16 cellular contexts compared by ENCODE assay signal in the genomic region with DNA sequence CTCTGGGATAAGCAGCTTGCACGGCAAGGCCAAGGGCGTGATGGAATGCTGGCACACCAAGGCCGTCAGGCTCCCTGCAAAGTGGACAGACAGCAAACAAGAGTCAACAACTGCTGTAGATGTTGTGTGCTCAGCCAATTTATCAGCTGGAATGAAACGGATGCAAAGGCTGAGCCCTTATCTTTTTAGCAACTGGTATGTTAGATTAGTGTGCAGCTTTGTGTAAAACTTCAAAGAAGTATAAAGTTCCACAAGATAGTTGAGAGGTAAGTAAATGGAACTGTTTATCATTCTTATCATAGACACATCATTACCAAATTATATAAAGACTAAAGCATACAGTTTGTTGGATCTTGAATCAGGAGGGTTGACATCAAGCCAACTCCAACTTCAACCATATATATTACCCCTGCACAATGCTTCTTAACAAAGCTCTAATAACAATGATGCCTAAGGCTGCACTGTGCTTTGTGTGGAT.
A peak's percentile ranks its signal among the peaks of the same experiment; 100 is the strongest.
DNase-seq lines count a peak whose midpoint lies in the region; ATAC-seq, FAIRE-seq and TF ChIP-seq lines count a peak whose summit lies in the region.
"Had no signal": no experiment of that assay in that cellular context is flagged by ENCODE, and none has a peak within 500 bp of the region (broad histone marks: within the 10 kb centered on the region; RNA-seq: fewer than 3 reads in every experiment).

No MANE protein-coding gene starts in this region.

- intact Hi-C loops in right lobe of liver (cut with DNase I), result no loop called here

- H3K36me3 ChIP-seq in astrocyte (ENCODE audit: insufficient read depth, low read length) (peaks cover 38% of the 10 kb centered on the region), right lobe of liver (peaks cover 0 to 75% (median 31%) of the 10 kb centered on the region in 4 donors), thoracic aorta (peaks cover 6% of the 10 kb centered on the region)

- peaks cover 57% of the 10 kb centered on the region for H3K4me1 Mint-ChIP-seq in astrocyte (ENCODE audit: low read depth, unreplicated experiment)

- H3K9me3 Mint-ChIP-seq in astrocyte (ENCODE audit: unreplicated experiment), result no peaks in the 10 kb centered on the region

- H3K27me3 ChIP-seq in astrocyte (ENCODE audit: insufficient read depth, low read length), result no peaks in the 10 kb centered on the region
- no peaks in the 10 kb centered on the region for H3K27me3 ChIP-seq in right lobe of liver
- H3K27me3 ChIP-seq in thoracic aorta (replicated peaks; ENCODE audit: insufficient read depth), result no peaks in the 10 kb centered on the region

- FAIRE-seq in astrocyte (lab: Jason Lieb, UNC), result no peak
- FAIRE-seq: G401.6, HTR-8/SVneo, TTC549 had no signal

- H3K4me2 ChIP-seq in astrocyte (ENCODE audit: low read length), result no peak overlapping the region

- no peaks in the 10 kb centered on the region for H4K20me1 ChIP-seq in astrocyte (ENCODE audit: insufficient read depth, low read length)

- H3K4me3 ChIP-seq in LNCaP clone FGC (ENCODE audit: low read depth, low read length) (no peak overlapping the region), astrocyte (ENCODE audit: insufficient read depth, low read depth, low read length) (no peak overlapping the region), right lobe of liver (no peak overlapping the region), thoracic aorta (no peak overlapping the region)
- H3K4me3 ChIP-seq: dorsolateral prefrontal cortex, SK-N-MC had no signal

- H2AFZ ChIP-seq in astrocyte (ENCODE audit: low read depth, low read length), result no peak overlapping the region

- no peaks in the 10 kb centered on the region for H3K79me2 ChIP-seq in astrocyte (ENCODE audit: insufficient read depth, low read length)

- no peak overlapping the region for H3K9ac ChIP-seq in astrocyte (ENCODE audit: low read length)

- ATAC-seq in right lobe of liver (peak; percentile 11 to 49 (median 16)), thoracic aorta (ENCODE audit: insufficient number of reproducible peaks, low FRiP score, low read depth) (no peak), HG02973 (IDR thresholded peaks at IDR 0.05; ENCODE audit: unreplicated experiment) (no peak), HG02852 (IDR thresholded peaks at IDR 0.05; ENCODE audit: unreplicated experiment) (no peak)

- TF ChIP-seq CTCF in LNCaP clone FGC (IDR thresholded peaks at IDR 0.05; ENCODE audit: control insufficient read depth, extremely low read depth, insufficient read depth) (no peak), astrocyte (IDR thresholded peaks at IDR 0.05; ENCODE audit: insufficient read depth, low read depth, low read length) (no peak), right lobe of liver (IDR thresholded peaks at IDR 0.05) (no peak), thoracic aorta (IDR thresholded peaks at IDR 0.05) (no peak)

- no peak for TF ChIP-seq POLR2A in right lobe of liver (IDR thresholded peaks at IDR 0.05)

- DNase-seq in LNCaP clone FGC (ENCODE audit: low read depth) (peak; percentile 67), astrocyte (ENCODE audit: low read depth) (peak; percentile 60), right lobe of liver (no peak), thoracic aorta (ENCODE audit: low spot score) (no peak)
- DNase-seq in stimulated activated CD4-positive, alpha-beta T cell treated with anti-CD3 and anti-CD28 coated beads, Interleukin-12 subunit alpha, Interleukin-12 subunit beta, amount 100 ng/mL, for 4 hours, result no peak
- DNase-seq: anterior cingulate cortex, dorsolateral prefrontal cortex, midbrain, NCI-H1048, posterior cingulate gyrus had no signal

- H3K4me1 ChIP-seq in astrocyte (ENCODE audit: insufficient read depth, low read length) (peaks cover 31% of the 10 kb centered on the region), right lobe of liver (no peaks in the 10 kb centered on the region), thoracic aorta (ENCODE audit: control insufficient read depth in 1 of 2, low read depth in 2 of 2) (peaks cover 11 to 42% of the 10 kb centered on the region in 2 donors)

- H3K4me3 Mint-ChIP-seq in astrocyte (ENCODE audit: unreplicated experiment), result no peak overlapping the region

- H3K27ac Mint-ChIP-seq in astrocyte (ENCODE audit: unreplicated experiment), result peak overlapping the region; percentile 80

- H3K9me3 ChIP-seq in astrocyte (ENCODE audit: insufficient read depth, low read depth, low read length) (no peaks in the 10 kb centered on the region), right lobe of liver (no peaks in the 10 kb centered on the region), thoracic aorta (no peaks in the 10 kb centered on the region)

- H3K36me3 Mint-ChIP-seq in astrocyte (ENCODE audit: low read depth, unreplicated experiment), result peaks cover 41% of the 10 kb centered on the region

- H3K27ac ChIP-seq in astrocyte (ENCODE audit: low read depth, low read length), result peak overlapping the region; percentile 89
- H3K27ac ChIP-seq in right lobe of liver, result no peak overlapping the region
- H3K27ac ChIP-seq in thoracic aorta, result peak overlapping the region; percentile 85 to 86
- H3K27ac ChIP-seq: SK-N-MC had no signal

- H3K27me3 Mint-ChIP-seq in astrocyte (ENCODE audit: low read depth, unreplicated experiment), result no peaks in the 10 kb centered on the region

- 37% methylated on average over 4 of the region's 4 CpGs for WGBS in right lobe of liver (ENCODE audit: insufficient coverage, low coverage, low lambda C conversion rate, missing lambda C conversion rate)

Comparison
In these comparisons a context has a peak if more than half of its experiments do, and no peak if none do; other contexts are left out.
1. DNase-seq: peak in LNCaP clone FGC (single experiment) and astrocyte (single experiment); none in right lobe of liver (0 of 3), thoracic aorta (single experiment) and stimulated activated CD4-positive, alpha-beta T cell treated with anti-CD3 and anti-CD28 coated beads, Interleukin-12 subunit alpha, Interleukin-12 subunit beta, amount 100 ng/mL, for 4 hours (single experiment).
2. H3K27ac ChIP-seq: peak in astrocyte (single experiment) and thoracic aorta (2 of 2); none in right lobe of liver (0 of 3).
3. ATAC-seq: peak in right lobe of liver (4 of 4); none in thoracic aorta (single experiment), HG02973 (single experiment) and HG02852 (single experiment).